In genomic region chr12:89525002-89525823, GRCh38 we compare ENCODE assay signal across 8 cellular contexts.
DNase-seq lines count a peak whose midpoint lies in the region; ATAC-seq lines count a peak whose summit lies in the region.

No MANE protein-coding gene starts in this region.

- peak overlapping the region; percentile 82 for H3K9ac ChIP-seq in ES-I3 (ENCODE audit: low read depth, low read length)

- ATAC-seq in GM21576 (IDR thresholded peaks at IDR 0.05; ENCODE audit: unreplicated experiment) = peak; percentile 21

- H3K9me3 ChIP-seq in ES-I3 (ENCODE audit: control insufficient read depth, insufficient read depth, low read length) = no peaks in the 10 kb centered on the region

- peaks cover 6% of the 10 kb centered on the region for H3K4me1 ChIP-seq in ES-I3 (ENCODE audit: insufficient read depth, low read length)

- DNase-seq in HuH-7.5 (ENCODE audit: low spot score) (peak; percentile 31), UCSD-AML1 (lab: John Stamatoyannopoulos, UW; ENCODE audit: unreplicated experiment) (peak; percentile 63), cerebellar cortex (ENCODE audit: low spot score) (peak; percentile 36), left kidney (ENCODE audit: low read depth, low spot score) (peak; percentile 73), SIG-M5 (lab: John Stamatoyannopoulos, UW) (no peak)
- DNase-seq in stimulated activated CD4-positive, alpha-beta T cell treated with anti-CD3 and anti-CD28 coated beads, Interleukin-2, amount 100 ng/mL, for 4 hours (ENCODE audit: low read depth) = peak; percentile 13

- peaks cover 4% of the 10 kb centered on the region; the same call in 1 of the 2 replicates for H3K36me3 ChIP-seq in ES-I3 (ENCODE audit: insufficient read depth, low read length)
